ENCODE assay signal across 10 cellular contexts in genomic region chr13:99404005-99404755, GRCh38.
DNase-seq lines count a peak whose midpoint lies in the region; ATAC-seq and TF ChIP-seq lines count a peak whose summit lies in the region.
"Had no signal": no experiment of that assay in that cellular context is flagged by ENCODE, and none has a peak within 500 bp of the region (broad histone marks: within the 10 kb centered on the region; RNA-seq: fewer than 3 reads in every experiment).

No MANE protein-coding gene starts in this region.

- peak overlapping the region in 6 of 8 donors; percentile 4 to 69 (median 34) for H3K4me3 Mint-ChIP-seq in CD4-positive, alpha-beta memory T cell
- no peak overlapping the region for H3K4me3 Mint-ChIP-seq in GM23338
- peak overlapping the region; percentile 44 for H3K4me3 Mint-ChIP-seq in activated naive CD8-positive, alpha-beta T cell
- H3K4me3 Mint-ChIP-seq: nephron had no signal

- peaks cover 7% of the 10 kb centered on the region for H3K4me1 ChIP-seq in CD4-positive, alpha-beta memory T cell (ENCODE audit: insufficient read depth, low read length)
- 0 out of 2 replicates have a peak, but pooled peaks cover 3% of the 10 kb centered on the region for H3K4me1 ChIP-seq in GM23338 (ENCODE audit: insufficient read depth)
- H3K4me1 ChIP-seq in mucosa of rectum (ENCODE audit: control insufficient read depth in 2 of 2, insufficient read depth in 2 of 2, low read length in 2 of 2): peaks cover 0 to 5% of the 10 kb centered on the region in 2 donors
- H3K4me1 ChIP-seq in psoas muscle: no peaks in the 10 kb centered on the region
- H3K4me1 ChIP-seq in body of pancreas: no peaks in the 10 kb centered on the region

- no peak overlapping the region; the same call in 1 of the 2 replicates for H2AFZ ChIP-seq in GM23338

- H3F3A ChIP-seq in GM23338 (replicated peaks; ENCODE audit: low read depth): no peaks in the 10 kb centered on the region

- POLR2A ChIA-PET in CD4-positive, alpha-beta memory T cell (lab: Charles Lee; ENCODE audit: partially characterized antibody): interaction anchor here (1.0 kb wide), 1 partner anchor 12 kb away, joined by 4 read pairs; no protein-coding TSS in a partner anchor

- DNase-seq in CD4-positive, alpha-beta memory T cell: no peak
- DNase-seq in GM23338 (ENCODE audit: low spot score): no peak
- no peak for DNase-seq in psoas muscle
- DNase-seq in body of pancreas: no peak
- DNase-seq: NCI-H2107 had no signal

- H3K27me3 ChIP-seq in CD4-positive, alpha-beta memory T cell (ENCODE audit: insufficient read depth, low read length): no peaks in the 10 kb centered on the region
- no peaks in the 10 kb centered on the region for H3K27me3 ChIP-seq in GM23338 (ENCODE audit: insufficient read depth)
- no peaks in the 10 kb centered on the region for H3K27me3 ChIP-seq in mucosa of rectum (ENCODE audit: control insufficient read depth in 2 of 2, insufficient read depth in 2 of 2, low read length in 2 of 2)
- H3K27me3 ChIP-seq in psoas muscle (ENCODE audit: insufficient read depth in 3 of 3, low read length in 2 of 3): no peaks in the 10 kb centered on the region
- H3K27me3 ChIP-seq in body of pancreas: no peaks in the 10 kb centered on the region

- H3K27ac ChIP-seq in CD4-positive, alpha-beta memory T cell (ENCODE audit: low read depth, low read length): no peak overlapping the region
- H3K27ac ChIP-seq in GM23338 (ENCODE audit: low read depth): no peak overlapping the region
- peak overlapping the region; percentile 61 to 67 for H3K27ac ChIP-seq in mucosa of rectum (ENCODE audit: low read depth in 2 of 2, low read length in 2 of 2)
- no peak overlapping the region for H3K27ac ChIP-seq in psoas muscle
- H3K27ac ChIP-seq in body of pancreas: no peak overlapping the region
- H3K27ac ChIP-seq: KMS-11 had no signal

- H3K9me3 ChIP-seq in CD4-positive, alpha-beta memory T cell (ENCODE audit: control insufficient read depth in 1 of 2, low read length in 2 of 2): no peaks in the 10 kb centered on the region
- no peaks in the 10 kb centered on the region for H3K9me3 ChIP-seq in mucosa of rectum (ENCODE audit: control insufficient read depth in 2 of 2, low read length in 2 of 2)
- H3K9me3 ChIP-seq in psoas muscle: no peaks in the 10 kb centered on the region
- H3K9me3 ChIP-seq in body of pancreas: no peaks in the 10 kb centered on the region

- no peak overlapping the region for H3K4me3 ChIP-seq in CD4-positive, alpha-beta memory T cell (ENCODE audit: low read length in 2 of 2)
- no peak overlapping the region for H3K4me3 ChIP-seq in GM23338
- H3K4me3 ChIP-seq in mucosa of rectum (ENCODE audit: low read length in 2 of 2): peak overlapping the region in 1 of 2 donors; percentile 36
- H3K4me3 ChIP-seq in psoas muscle: no peak overlapping the region
- H3K4me3 ChIP-seq in body of pancreas: no peak overlapping the region

- 48 to 57% (median 52%) methylated on average over 24 of the region's 24 CpGs for WGBS in psoas muscle, 3 donors
- WGBS in body of pancreas, 2 donors: 62 to 63% methylated on average over 22 to 24 of the region's 24 CpGs

- ATAC-seq in GM23338 (peak; percentile 43; the same call in 2 of the 3 replicates), psoas muscle (no peak), GM18502 (IDR thresholded peaks at IDR 0.05; ENCODE audit: poor library complexity, unreplicated experiment) (no peak), body of pancreas (no peak)

- peak overlapping the region in 4 of 7 donors; percentile 30 to 70 (median 50) for H3K27ac Mint-ChIP-seq in CD4-positive, alpha-beta memory T cell
- H3K27ac Mint-ChIP-seq in GM23338: no peak overlapping the region
- H3K27ac Mint-ChIP-seq in activated naive CD8-positive, alpha-beta T cell: peak overlapping the region; percentile 86
- H3K27ac Mint-ChIP-seq: nephron had no signal

- H3K27me3 Mint-ChIP-seq in CD4-positive, alpha-beta memory T cell: no peaks in the 10 kb centered on the region
- no peaks in the 10 kb centered on the region for H3K27me3 Mint-ChIP-seq in GM23338 (ENCODE audit: insufficient read depth, low read depth, poor library complexity)
- H3K27me3 Mint-ChIP-seq in activated naive CD8-positive, alpha-beta T cell: no peaks in the 10 kb centered on the region

- H3K36me3 ChIP-seq in CD4-positive, alpha-beta memory T cell (ENCODE audit: insufficient read depth, low read length): no peaks in the 10 kb centered on the region
- H3K36me3 ChIP-seq in GM23338 (ENCODE audit: insufficient read depth) (no peaks in the 10 kb centered on the region), mucosa of rectum (ENCODE audit: control insufficient read depth in 2 of 2, insufficient read depth in 2 of 2, low read length in 2 of 2) (no peaks in the 10 kb centered on the region), psoas muscle (ENCODE audit: insufficient read depth in 1 of 2, low read depth in 1 of 2) (no peaks in the 10 kb centered on the region), body of pancreas (replicated peaks in 1 of 2; ENCODE audit: insufficient read depth in 1 of 2, low read depth in 2 of 2) (no peaks in the 10 kb centered on the region)

- H3K79me2 ChIP-seq in GM23338 (replicated peaks; ENCODE audit: insufficient read depth): no peaks in the 10 kb centered on the region

- intact Hi-C loops in CD4-positive, alpha-beta memory T cell (cut with micrococcal nuclease): no loop called here
- intact Hi-C loops in psoas muscle (cut with DNase I) (no loop called here), body of pancreas (cut with DNase I) (no loop called here)

- peaks cover 10 to 18% (median 14%) of the 10 kb centered on the region in 4 donors for H3K4me1 Mint-ChIP-seq in CD4-positive, alpha-beta memory T cell
- peaks cover 9% of the 10 kb centered on the region for H3K4me1 Mint-ChIP-seq in GM23338
- H3K4me1 Mint-ChIP-seq in activated naive CD8-positive, alpha-beta T cell (ENCODE audit: low read depth): peaks cover 36% of the 10 kb centered on the region
- H3K4me1 Mint-ChIP-seq: nephron had no signal

- TF ChIP-seq POLR2A in body of pancreas (IDR thresholded peaks at IDR 0.05): no peak

- no peaks in the 10 kb centered on the region for H3K36me3 Mint-ChIP-seq in CD4-positive, alpha-beta memory T cell
- no peaks in the 10 kb centered on the region; the same call in 2 of the 3 replicates for H3K36me3 Mint-ChIP-seq in GM23338 (ENCODE audit: low read depth)
- no peaks in the 10 kb centered on the region for H3K36me3 Mint-ChIP-seq in activated naive CD8-positive, alpha-beta T cell

- H3K9ac ChIP-seq in mucosa of rectum (ENCODE audit: low read depth in 1 of 2, low read length in 2 of 2): no peak overlapping the region
- H3K9ac ChIP-seq: KMS-11 had no signal

- H3K9me2 ChIP-seq in GM23338 (ENCODE audit: insufficient read depth): no peaks in the 10 kb centered on the region

- no peaks in the 10 kb centered on the region for H4K20me1 ChIP-seq in GM23338 (replicated peaks; ENCODE audit: insufficient read depth)

- H3K9me3 Mint-ChIP-seq in CD4-positive, alpha-beta memory T cell: no peaks in the 10 kb centered on the region
- peaks cover 9% of the 10 kb centered on the region; the same call in 2 of the 3 replicates for H3K9me3 Mint-ChIP-seq in GM23338
- H3K9me3 Mint-ChIP-seq in activated naive CD8-positive, alpha-beta T cell (ENCODE audit: low read depth): no peaks in the 10 kb centered on the region

- H3K4me2 ChIP-seq in GM23338: no peak overlapping the region
- H3K4me2 ChIP-seq: KMS-11 had no signal

- CTCF ChIA-PET in CD4-positive, alpha-beta memory T cell (lab: Charles Lee; ENCODE audit: partially characterized antibody): interaction anchor here (1.4 to 2.4 kb wide), 3 partner anchors 14 to 32 kb away, joined by 3 to 13 read pairs (median 11); no protein-coding TSS in a partner anchor

- TF ChIP-seq CTCF in GM23338 (conservative IDR thresholded peaks at IDR 0.05; ENCODE audit: low read depth in 2 of 2) (no peak), psoas muscle (IDR thresholded peaks at IDR 0.05) (no peak), body of pancreas (IDR thresholded peaks at IDR 0.05) (no peak)

TF ChIP-seq in GM23338, 12 proteins besides CTCF, POLR2A, EP300 and RAD21:
- TF ChIP-seq REST (IDR thresholded peaks at IDR 0.05; ENCODE audit: unreplicated experiment) (peak; percentile 60), CREB1 (CRISPR knock-in tag; IDR thresholded peaks at IDR 0.05; ENCODE audit: low read depth) (no peak)

Comparison
In these comparisons a context has a peak if more than half of its experiments do, and no peak if none do; other contexts are left out.
1. H3K27ac ChIP-seq: peak in mucosa of rectum (2 of 2); none in CD4-positive, alpha-beta memory T cell (single experiment), GM23338 (single experiment), psoas muscle (single experiment) and body of pancreas (0 of 4).